ENCODE assay signal across 8 cellular contexts in the genomic region with DNA sequence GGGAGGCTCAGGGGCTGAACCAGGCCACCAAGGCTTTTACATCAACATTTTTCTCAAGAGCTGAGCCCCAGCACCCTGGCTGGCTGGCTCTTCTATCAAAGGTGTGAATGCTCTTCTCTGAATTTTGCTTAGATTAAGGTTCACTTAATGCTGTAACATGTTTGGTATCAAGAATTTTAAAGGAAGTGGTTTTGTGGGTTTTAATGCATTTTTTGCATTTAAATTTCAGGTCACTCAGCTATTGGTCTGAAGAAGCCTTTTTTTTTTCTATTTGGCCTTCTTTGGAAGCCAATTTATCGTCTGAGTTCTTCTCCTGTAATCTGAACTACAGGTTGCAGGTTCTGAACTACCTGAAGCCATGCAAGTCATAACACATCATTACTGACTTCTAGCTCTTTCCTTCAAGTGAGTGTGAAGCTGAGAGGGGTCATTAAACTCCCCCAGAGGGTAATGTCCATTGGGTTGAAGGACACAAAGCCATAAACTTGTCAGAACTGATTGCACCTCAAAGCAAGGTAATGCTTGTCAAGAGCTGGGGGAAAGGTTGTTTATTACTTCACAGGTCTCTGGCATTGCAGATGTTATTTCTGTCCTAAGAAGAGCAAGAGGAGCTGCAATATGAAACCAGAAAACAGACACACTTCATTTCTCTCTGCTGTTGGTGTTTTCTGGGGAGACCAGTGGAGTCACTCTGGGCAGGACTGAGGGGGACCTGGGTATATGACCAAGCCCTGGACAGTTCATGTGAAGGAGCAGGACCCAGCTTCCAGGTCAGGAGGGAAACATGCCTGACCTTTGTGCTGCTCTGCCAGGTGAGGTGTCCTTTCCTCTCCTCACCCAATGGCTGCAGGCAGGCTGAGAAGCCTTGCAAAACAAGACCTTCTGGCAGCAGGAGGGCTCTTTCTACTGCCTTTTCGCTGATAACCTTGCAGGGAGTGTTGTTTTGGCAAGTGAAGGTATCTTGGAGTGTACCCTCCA. TPM values are rescaled to one million over a fixed set of nuclear protein-coding genes. Genes with fewer than 3 reads are reported as not detected.
A peak's percentile ranks its signal among the peaks of the same experiment; 100 is the strongest.
DNase-seq lines count a peak whose midpoint lies in the region; ATAC-seq and TF ChIP-seq lines count a peak whose summit lies in the region.

No MANE protein-coding gene starts in this region.

- H4K8ac ChIP-seq in mesendoderm (ENCODE audit: low read depth, low read length) = no peak overlapping the region

- H4K5ac ChIP-seq in mesendoderm (ENCODE audit: low read length) = no peak overlapping the region

- H3K4me3 ChIP-seq in mesendoderm (ENCODE audit: low read length) (no peak overlapping the region), gastrocnemius medialis (no peak overlapping the region)

- H2BK5ac ChIP-seq in mesendoderm (ENCODE audit: low read length) = no peak overlapping the region

- H3K9ac ChIP-seq in mesendoderm (ENCODE audit: low read length) = no peak overlapping the region

- H3K27ac ChIP-seq in VCaP (0 out of 2 replicates have a peak overlapping the region, but pooled peaks have one; percentile 0), mesendoderm (ENCODE audit: low read depth, low read length) (no peak overlapping the region), gastrocnemius medialis (no peak overlapping the region)

- ATAC-seq in GM21786 (IDR thresholded peaks at IDR 0.05; ENCODE audit: unreplicated experiment) = peak; percentile 68
- ATAC-seq in HG02571 (IDR thresholded peaks at IDR 0.05; ENCODE audit: unreplicated experiment) = no peak
- no peak for ATAC-seq in gastrocnemius medialis

- H3K9me3 ChIP-seq in gastrocnemius medialis = no peaks in the 10 kb centered on the region

- H3K18ac ChIP-seq in mesendoderm (ENCODE audit: low read length) = no peak overlapping the region

- H3K4me2 ChIP-seq in mesendoderm (ENCODE audit: low read length) = no peak overlapping the region

- peak; percentile 57 for DNase-seq in ELF-1 (ENCODE audit: low read depth, low spot score)
- DNase-seq in mesendoderm = no peak
- DNase-seq in NCI-H510A treated with DMSO at 0.1 percent for 48 hours (lab: John Stamatoyannopoulos, UW) = no peak
- no peak for DNase-seq in gastrocnemius medialis
- DNase-seq in stimulated activated CD4-positive, alpha-beta T cell treated with anti-CD3 and anti-CD28 coated beads, Interleukin-4, amount 100 ng/mL, for 24 hours = no peak

- H3K56ac ChIP-seq in mesendoderm (ENCODE audit: low read length) = peak overlapping the region; percentile 35

- no CpG with 5 or more reads among the region's 2 CpGs for WGBS in mesendoderm (ENCODE audit: extremely low coverage, insufficient coverage, low lambda C conversion rate)

- H3K4ac ChIP-seq in mesendoderm (ENCODE audit: low read depth, low read length) = no peak overlapping the region

- H3K27me3 ChIP-seq in mesendoderm (ENCODE audit: insufficient read depth, low read length, poor library complexity) (no peaks in the 10 kb centered on the region), gastrocnemius medialis (no peaks in the 10 kb centered on the region)

- peaks cover 5% of the 10 kb centered on the region for H3K4me1 ChIP-seq in mesendoderm (ENCODE audit: control insufficient read depth, low read depth, low read length)
- H3K4me1 ChIP-seq in gastrocnemius medialis = peaks cover 16 to 17% of the 10 kb centered on the region in 2 donors

- no peak overlapping the region for H3K23ac ChIP-seq in mesendoderm (ENCODE audit: low read length)

- H2BK120ac ChIP-seq in mesendoderm (ENCODE audit: low read depth, low read length) = no peak overlapping the region

- H2BK15ac ChIP-seq in mesendoderm (replicated peaks; ENCODE audit: low read depth) = no peak overlapping the region

- H3K36me3 ChIP-seq in mesendoderm (ENCODE audit: control insufficient read depth, insufficient read depth, low read length) = no peaks in the 10 kb centered on the region
- H3K36me3 ChIP-seq in gastrocnemius medialis = no peaks in the 10 kb centered on the region

- TF ChIP-seq POLR2A in gastrocnemius medialis (IDR thresholded peaks at IDR 0.05) = no peak

- no peak for TF ChIP-seq CTCF in VCaP (conservative IDR thresholded peaks at IDR 0.05)
- TF ChIP-seq CTCF in gastrocnemius medialis (IDR thresholded peaks at IDR 0.05 in 4 of 5, conservative IDR thresholded peaks at IDR 0.05 in 1 of 5) = no peak

- H3K79me2 ChIP-seq in mesendoderm (ENCODE audit: control insufficient read depth, insufficient read depth, low read length) = no peaks in the 10 kb centered on the region

- in situ Hi-C loops in gastrocnemius medialis (cut with MboI; ENCODE audit: low sequenced_read_pairs in 4 of 4) = no loop called here

- H3K79me1 ChIP-seq in mesendoderm (ENCODE audit: low read length) = no peaks in the 10 kb centered on the region

- no peak overlapping the region for H2AK5ac ChIP-seq in mesendoderm (ENCODE audit: low read length)

- intact Hi-C loops in gastrocnemius medialis (cut with DNase I; ENCODE audit: low total_unique reads) = no loop called here

RNA-seq across cellular contexts. Expression of a gene that starts 26.1 kb away (rescaled TPM):
- polyA plus RNA-seq in mesendoderm (2013, experiment 1 of 2) = 9.6 TPM
- polyA plus RNA-seq in mesendoderm (2013, experiment 2 of 2) = 9.5 TPM
- total RNA-seq in gastrocnemius medialis = 10 to 100 TPM; 19.8 to 49.4 (median 35.6) TPM
